In the genomic region with DNA sequence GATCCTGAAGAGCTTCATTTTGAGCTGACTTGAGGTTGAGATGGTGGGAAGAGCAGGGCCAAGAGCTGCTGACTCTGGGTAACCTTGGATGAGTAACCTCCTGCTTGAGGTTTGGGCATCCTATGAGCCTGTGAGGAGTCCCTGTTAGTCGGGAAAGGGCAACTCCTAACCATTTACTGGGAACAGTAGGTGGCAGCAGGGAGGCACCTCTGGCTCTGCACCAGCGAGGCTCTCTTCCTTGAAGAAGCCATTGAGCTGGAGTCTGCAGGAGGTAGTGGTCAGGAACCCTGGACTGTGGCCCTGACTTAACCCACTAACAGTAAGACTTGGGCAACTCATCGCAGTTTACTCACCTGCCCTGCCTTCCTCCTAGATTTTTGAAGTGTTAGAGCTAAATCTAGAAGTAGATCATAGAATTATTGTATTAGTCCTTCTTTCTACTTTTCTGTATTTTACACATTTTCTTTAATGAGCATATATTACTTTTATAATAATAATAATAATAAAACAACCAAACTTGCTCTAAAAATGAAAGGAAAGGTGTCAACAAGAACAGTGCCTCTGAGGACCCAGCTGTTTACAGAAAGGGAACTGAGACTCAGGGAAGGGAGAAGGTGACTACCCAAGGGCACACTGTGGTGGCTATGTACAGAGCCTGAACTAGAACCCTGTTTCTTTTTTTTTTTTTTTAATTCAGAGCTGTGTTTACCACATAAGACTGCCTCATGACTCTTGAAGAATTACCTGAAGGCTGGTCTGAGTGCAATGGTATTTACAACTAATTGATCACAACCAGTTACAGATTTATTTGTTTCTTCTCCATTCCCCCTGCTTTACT, we compare ENCODE assay signal across 1 cellular context.
TF ChIP-seq lines count a peak whose summit lies in the region.

No MANE protein-coding gene starts in this region.

TF ChIP-seq in HEK293, 187 proteins besides CTCF, POLR2A, EP300 and RAD21 (continued from another document):
- TF ChIP-seq ZNF366 (tag by site-specific recombination; conservative IDR thresholded peaks at IDR 0.05) (no peak), ZNF544 (tag by site-specific recombination; IDR thresholded peaks at IDR 0.05) (no peak), ZNF654 (tag by site-specific recombination; IDR thresholded peaks at IDR 0.05; ENCODE audit: low read depth) (peak; percentile 82), KLF7 (tag by site-specific recombination; IDR thresholded peaks at IDR 0.05; ENCODE audit: borderline replicate concordance) (no peak), ZNF629 (tag by site-specific recombination; IDR thresholded peaks at IDR 0.05) (no peak), ZNF394 (tag by site-specific recombination; IDR thresholded peaks at IDR 0.05; ENCODE audit: borderline replicate concordance) (no peak), ZNF292 (tag by site-specific recombination; IDR thresholded peaks at IDR 0.05; ENCODE audit: borderline replicate concordance, low read depth) (no peak), GLIS1 (tag by site-specific recombination; IDR thresholded peaks at IDR 0.05) (peak; percentile 81), ZNF239 (tag by site-specific recombination; IDR thresholded peaks at IDR 0.05) (no peak)
- TF ChIP-seq, protein P1, sequence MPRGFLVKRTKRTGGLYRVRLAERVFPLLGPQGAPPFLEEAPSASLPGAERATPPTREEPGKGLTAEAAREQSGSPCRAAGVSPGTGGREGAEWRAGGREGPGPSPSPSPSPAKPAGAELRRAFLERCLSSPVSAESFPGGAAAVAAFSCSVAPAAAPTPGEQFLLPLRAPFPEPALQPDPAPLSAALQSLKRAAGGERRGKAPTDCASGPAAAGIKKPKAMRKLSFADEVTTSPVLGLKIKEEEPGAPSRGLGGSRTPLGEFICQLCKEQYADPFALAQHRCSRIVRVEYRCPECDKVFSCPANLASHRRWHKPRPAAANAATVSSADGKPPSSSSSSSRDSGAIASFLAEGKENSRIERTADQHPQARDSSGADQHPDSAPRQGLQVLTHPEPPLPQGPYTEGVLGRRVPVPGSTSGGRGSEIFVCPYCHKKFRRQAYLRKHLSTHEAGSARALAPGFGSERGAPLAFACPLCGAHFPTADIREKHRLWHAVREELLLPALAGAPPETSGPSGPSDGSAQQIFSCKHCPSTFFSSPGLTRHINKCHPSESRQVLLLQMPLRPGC (tag by site-specific recombination; IDR thresholded peaks at IDR 0.05), result no peak
- TF ChIP-seq, protein P2, sequence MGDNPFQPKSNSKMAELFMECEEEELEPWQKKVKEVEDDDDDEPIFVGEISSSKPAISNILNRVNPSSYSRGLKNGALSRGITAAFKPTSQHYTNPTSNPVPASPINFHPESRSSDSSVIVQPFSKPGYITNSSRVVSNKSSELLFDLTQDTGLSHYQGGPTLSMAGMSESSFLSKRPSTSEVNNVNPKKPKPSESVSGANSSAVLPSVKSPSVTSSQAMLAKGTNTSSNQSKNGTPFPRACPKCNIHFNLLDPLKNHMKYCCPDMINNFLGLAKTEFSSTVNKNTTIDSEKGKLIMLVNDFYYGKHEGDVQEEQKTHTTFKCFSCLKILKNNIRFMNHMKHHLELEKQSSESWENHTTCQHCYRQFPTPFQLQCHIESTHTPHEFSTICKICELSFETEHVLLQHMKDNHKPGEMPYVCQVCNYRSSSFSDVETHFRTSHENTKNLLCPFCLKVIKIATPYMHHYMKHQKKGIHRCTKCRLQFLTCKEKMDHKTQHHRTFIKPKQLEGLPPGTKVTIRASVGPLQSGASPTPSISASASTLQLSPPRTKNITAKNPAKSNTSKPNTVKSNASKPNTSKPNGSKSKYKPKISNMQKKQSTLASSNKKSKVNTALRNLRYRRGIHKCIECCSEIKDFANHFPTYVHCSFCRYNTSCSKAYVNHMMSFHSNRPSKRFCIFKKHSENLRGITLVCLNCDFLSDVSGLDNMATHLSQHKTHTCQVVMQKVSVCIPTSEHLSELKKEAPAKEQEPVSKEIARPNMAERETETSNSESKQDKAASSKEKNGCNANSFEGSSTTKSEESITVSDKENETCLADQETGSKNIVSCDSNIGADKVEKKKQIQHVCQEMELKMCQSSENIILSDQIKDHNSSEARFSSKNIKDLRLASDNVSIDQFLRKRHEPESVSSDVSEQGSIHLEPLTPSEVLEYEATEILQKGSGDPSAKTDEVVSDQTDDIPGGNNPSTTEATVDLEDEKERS (tag by site-specific recombination; IDR thresholded peaks at IDR 0.05), result no peak
